ENCODE assay signal across 1 cellular context in genomic region chr2:98280376-98281102, GRCh38.
A peak's percentile ranks its signal among the peaks of the same experiment; 100 is the strongest.
TF ChIP-seq lines count a peak whose summit lies in the region.

No MANE protein-coding gene starts in this region.

TF ChIP-seq in GM12878, 131 proteins besides CTCF, POLR2A, EP300 and RAD21 (continued from another document):
- TF ChIP-seq BHLHE40 (IDR thresholded peaks at IDR 0.05; ENCODE audit: borderline replicate concordance in 1 of 2, low read depth in 2 of 2, low read length in 1 of 2) (0 out of 4 replicates have a peak, but pooled peaks of 1 of the 2 experiments have one; percentile 12), IKZF1 (conservative IDR thresholded peaks at IDR 0.05) (peak; percentile 94), CBX5 (IDR thresholded peaks at IDR 0.05; ENCODE audit: low read depth) (no peak)
